Comparison of ENCODE assay signal across 8 cellular contexts in genomic region chr13:21175656-21176194, GRCh38. TPM values are rescaled to one million over a fixed set of nuclear protein-coding genes. Genes with fewer than 3 reads are reported as not detected.
DNase-seq lines count a peak whose midpoint lies in the region; ATAC-seq and TF ChIP-seq lines count a peak whose summit lies in the region.

No MANE protein-coding gene starts in this region.

- TF ChIP-seq CTCF in GM12864 (IDR thresholded peaks at IDR 0.05; ENCODE audit: low read depth, low read length, missing control alignments) (no peak), nephron progenitor cell (IDR thresholded peaks at IDR 0.05) (no peak)

- H3K27ac Mint-ChIP-seq in nephron progenitor cell, result peak overlapping the region; percentile 98

- ATAC-seq in GM18505 (IDR thresholded peaks at IDR 0.05; ENCODE audit: unreplicated experiment) (no peak), GM19452 (IDR thresholded peaks at IDR 0.05; ENCODE audit: unreplicated experiment) (no peak)

- H3K36me3 Mint-ChIP-seq in nephron progenitor cell (ENCODE audit: low read depth), result peaks cover 50% of the 10 kb centered on the region

- TF ChIP-seq POLR2A in GM18505 (IDR thresholded peaks at IDR 0.05; ENCODE audit: borderline replicate concordance, extremely low read depth, insufficient read depth, insufficient read length), result no peak

- no peaks in the 10 kb centered on the region for H3K27me3 Mint-ChIP-seq in nephron progenitor cell (ENCODE audit: low read depth, poor library complexity)

- peaks cover 20% of the 10 kb centered on the region for H3K4me1 Mint-ChIP-seq in nephron progenitor cell

- H3K4me3 Mint-ChIP-seq in nephron progenitor cell, result peak overlapping the region; percentile 97

- H3K9me3 Mint-ChIP-seq in nephron progenitor cell, result peaks cover 9% of the 10 kb centered on the region

- DNase-seq in GM12864 (ENCODE audit: low read depth) (no peak), NCI-H1048 (lab: John Stamatoyannopoulos, UW) (peak; percentile 10), dermis microvascular lymphatic vessel endothelial cell (ENCODE audit: low read depth in 2 of 2) (peak; percentile 15 to 52), nephron progenitor cell (no peak), glomerular visceral epithelial cell (ENCODE audit: extremely low spot score) (no peak), AG08395 (ENCODE audit: low spot score) (no peak)

- peak overlapping the region; percentile 99 for H3K4me3 ChIP-seq in GM12864 (ENCODE audit: low read depth, low read length)

RNA-seq across cellular contexts. Expression of gene SKA3, which starts 0.6 kb away (rescaled TPM):
- total RNA-seq in dermis microvascular lymphatic vessel endothelial cell, result 2.1 and 3.9 TPM in 2 replicates

RNA-seq across cellular contexts. Expression of gene MRPL57, which starts 0.7 kb away (rescaled TPM):
- total RNA-seq in dermis microvascular lymphatic vessel endothelial cell, result 17.7 and 22.2 TPM in 2 replicates

RNA-seq across cellular contexts. Expression of gene SAP18, which starts 35.8 kb away (rescaled TPM):
- 24.0 and 29.9 TPM in 2 replicates for total RNA-seq in dermis microvascular lymphatic vessel endothelial cell

Comparison
In these comparisons a context has a peak if more than half of its experiments do, and no peak if none do; other contexts are left out.
1. DNase-seq: peak in NCI-H1048 (single experiment) and dermis microvascular lymphatic vessel endothelial cell (2 of 2); none in GM12864 (single experiment), nephron progenitor cell (single experiment), glomerular visceral epithelial cell (single experiment) and AG08395 (single experiment).